In genomic region chr16:73025506-73026131, GRCh38 we compare ENCODE assay signal across 11 cellular contexts. TPM values are rescaled to one million over a fixed set of nuclear protein-coding genes. Genes with fewer than 3 reads are reported as not detected.
DNase-seq lines count a peak whose midpoint lies in the region; ATAC-seq and TF ChIP-seq lines count a peak whose summit lies in the region.
"Had no signal": no experiment of that assay in that cellular context is flagged by ENCODE, and none has a peak within 500 bp of the region (broad histone marks: within the 10 kb centered on the region; RNA-seq: fewer than 3 reads in every experiment).

No MANE protein-coding gene starts in this region.

- H3K36me3 Mint-ChIP-seq in WTC11 (no peaks in the 10 kb centered on the region), nephron (ENCODE audit: low read depth) (no peaks in the 10 kb centered on the region)

- H3K27ac ChIP-seq in heart left ventricle (peak overlapping the region in 9 of 12 donors; percentile 5 to 64 (median 49)), uterus (peak overlapping the region; percentile 48 to 54), caudate nucleus (ENCODE audit: low read depth, low read length) (no peak overlapping the region)
- H3K27ac ChIP-seq: foreskin keratinocyte had no signal

- intact Hi-C loops in heart left ventricle (cut with DNase I), result no loop called here
- intact Hi-C loops in uterus (cut with DNase I; ENCODE audit: low total_unique reads), result no loop called here

- no peaks in the 10 kb centered on the region for H3K27me3 ChIP-seq in heart left ventricle
- H3K27me3 ChIP-seq in uterus, result no peaks in the 10 kb centered on the region
- H3K27me3 ChIP-seq: foreskin keratinocyte had no signal

- H3K27ac Mint-ChIP-seq in WTC11, result no peak overlapping the region
- H3K27ac Mint-ChIP-seq in nephron, result peak overlapping the region; percentile 29 to 83 (median 60)

- H3K9me3 ChIP-seq in heart left ventricle (no peaks in the 10 kb centered on the region), uterus (no peaks in the 10 kb centered on the region)

- H3K9me3 Mint-ChIP-seq in WTC11 (no peaks in the 10 kb centered on the region), nephron (no peaks in the 10 kb centered on the region)

- peaks cover 99% of the 10 kb centered on the region for H3K27me3 Mint-ChIP-seq in WTC11 (ENCODE audit: low read depth)
- H3K27me3 Mint-ChIP-seq in nephron (ENCODE audit: low read depth), result peaks cover 12% of the 10 kb centered on the region

- TF ChIP-seq CTCF in WTC11 (IDR thresholded peaks at IDR 0.05) (no peak), heart left ventricle (IDR thresholded peaks at IDR 0.05) (no peak), nephron (IDR thresholded peaks at IDR 0.05; ENCODE audit: unreplicated experiment in 3 of 3) (no peak), uterus (IDR thresholded peaks at IDR 0.05) (no peak)

- POLR2A ChIA-PET in WTC11 (lab: Charles Lee), result no interaction called here

- CTCF ChIA-PET in WTC11 (lab: Charles Lee), result interaction anchor here (0.6 to 1.7 kb wide), 3 partner anchors 30 to 448 kb away, joined by 3 to 5 read pairs (median 3); no protein-coding TSS in a partner anchor

- WGBS in heart left ventricle, 4 donors, result 38 to 59% (median 44%) methylated on average over 8 of the region's 8 CpGs

- H3K4me3 ChIP-seq in heart left ventricle (peak overlapping the region in 1 of 12 donors; percentile 7), uterus (no peak overlapping the region)

- no peaks in the 10 kb centered on the region for H3K36me3 ChIP-seq in heart left ventricle
- no peaks in the 10 kb centered on the region for H3K36me3 ChIP-seq in uterus

- TF ChIP-seq POLR2A in heart left ventricle (IDR thresholded peaks at IDR 0.05) (no peak), uterus (IDR thresholded peaks at IDR 0.05) (no peak)

- DNase-seq in WTC11 (ENCODE audit: low spot score), result no peak
- no peak for DNase-seq in heart left ventricle
- peak in 1 of 2 donors; percentile 64 for DNase-seq in uterus
- DNase-seq in NK-92 treated with Interleukin-12 subunit alpha and Interleukin-12 subunit beta, amount 100 ng/mL, for 24 hours (lab: John Stamatoyannopoulos, UW), result no peak
- no peak for DNase-seq in caudate nucleus (lab: John Stamatoyannopoulos, UW)
- DNase-seq in NCI-H2171 treated with DMSO at 0.1 percent for 48 hours (lab: John Stamatoyannopoulos, UW), result no peak
- DNase-seq: activated naive CD4-positive, alpha-beta T cell treated with anti-CD3 and anti-CD28 coated beads, Interleukin-2, amount 50 U/mL, for 16 hours; foreskin keratinocyte; kidney; NCI-H1930 had no signal

- H3K4me1 ChIP-seq in heart left ventricle (peaks cover 8 to 81% (median 31%) of the 10 kb centered on the region in 12 donors), uterus (no peaks in the 10 kb centered on the region)

- H3K4me1 Mint-ChIP-seq in WTC11 (peaks cover 22% of the 10 kb centered on the region), nephron (peaks cover 75% of the 10 kb centered on the region)

- H3K4me3 Mint-ChIP-seq in WTC11, result no peak overlapping the region
- peak overlapping the region; percentile 31 to 60 (median 60) for H3K4me3 Mint-ChIP-seq in nephron

- ATAC-seq in WTC11 (peak; percentile 69), heart left ventricle (peak in 1 of 4 donors; percentile 21)
- ATAC-seq: foreskin keratinocyte had no signal

TF ChIP-seq in WTC11, 78 proteins besides CTCF, POLR2A, EP300 and RAD21:
- TF ChIP-seq ZNF416 (CRISPR knock-in tag; IDR thresholded peaks at IDR 0.05) (no peak), JAZF1 (CRISPR knock-in tag; IDR thresholded peaks at IDR 0.05) (no peak)
- TF ChIP-seq, protein P1, sequence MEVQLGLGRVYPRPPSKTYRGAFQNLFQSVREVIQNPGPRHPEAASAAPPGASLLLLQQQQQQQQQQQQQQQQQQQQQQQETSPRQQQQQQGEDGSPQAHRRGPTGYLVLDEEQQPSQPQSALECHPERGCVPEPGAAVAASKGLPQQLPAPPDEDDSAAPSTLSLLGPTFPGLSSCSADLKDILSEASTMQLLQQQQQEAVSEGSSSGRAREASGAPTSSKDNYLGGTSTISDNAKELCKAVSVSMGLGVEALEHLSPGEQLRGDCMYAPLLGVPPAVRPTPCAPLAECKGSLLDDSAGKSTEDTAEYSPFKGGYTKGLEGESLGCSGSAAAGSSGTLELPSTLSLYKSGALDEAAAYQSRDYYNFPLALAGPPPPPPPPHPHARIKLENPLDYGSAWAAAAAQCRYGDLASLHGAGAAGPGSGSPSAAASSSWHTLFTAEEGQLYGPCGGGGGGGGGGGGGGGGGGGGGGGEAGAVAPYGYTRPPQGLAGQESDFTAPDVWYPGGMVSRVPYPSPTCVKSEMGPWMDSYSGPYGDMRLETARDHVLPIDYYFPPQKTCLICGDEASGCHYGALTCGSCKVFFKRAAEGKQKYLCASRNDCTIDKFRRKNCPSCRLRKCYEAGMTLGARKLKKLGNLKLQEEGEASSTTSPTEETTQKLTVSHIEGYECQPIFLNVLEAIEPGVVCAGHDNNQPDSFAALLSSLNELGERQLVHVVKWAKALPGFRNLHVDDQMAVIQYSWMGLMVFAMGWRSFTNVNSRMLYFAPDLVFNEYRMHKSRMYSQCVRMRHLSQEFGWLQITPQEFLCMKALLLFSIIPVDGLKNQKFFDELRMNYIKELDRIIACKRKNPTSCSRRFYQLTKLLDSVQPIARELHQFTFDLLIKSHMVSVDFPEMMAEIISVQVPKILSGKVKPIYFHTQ (CRISPR knock-in tag; IDR thresholded peaks at IDR 0.05), result no peak
TF ChIP-seq in WTC11: peak in this region for 0.

RNA-seq across cellular contexts. Expression of gene ZFHX3, which starts 22.3 kb away (rescaled TPM):
- 2.7 to 5.7 TPM (median 3.1 TPM) in 3 replicates for total RNA-seq in WTC11 (2021)
- 10 to 100 TPM in 6 of 9 donors, 1 to 10 TPM in 3; 7.8 to 21.6 (median 14.5) TPM for total RNA-seq in heart left ventricle
- polyA plus RNA-seq in heart left ventricle, result 1 to 10 TPM; 3.8 to 4.0 TPM
- 10 to 100 TPM in 3 of 4 donors, 1 to 10 TPM in 1; 9.1 to 34.0 (median 12.0) TPM for total RNA-seq in uterus
